Comparison of ENCODE assay signal across 1 cellular context in genomic region chr1:1021010-1021845, GRCh38.
TF ChIP-seq lines count a peak whose summit lies in the region.

No MANE protein-coding gene starts in this region.

TF ChIP-seq in HEK293, 187 proteins besides CTCF, POLR2A, EP300 and RAD21 (continued from another document and continues in another):
- TF ChIP-seq ZNF449 (tag by site-specific recombination; IDR thresholded peaks at IDR 0.05) = 0 out of 2 replicates have a peak, but pooled peaks have one; percentile 33
- TF ChIP-seq ZNF596 (tag by site-specific recombination; IDR thresholded peaks at IDR 0.05) = no peak
- TF ChIP-seq IKZF3 (tag by site-specific recombination; IDR thresholded peaks at IDR 0.05) = peak; percentile 97
- no peak for TF ChIP-seq MEIS1 (CRISPR knock-in tag; IDR thresholded peaks at IDR 0.05; ENCODE audit: borderline replicate concordance)
- TF ChIP-seq SP3 (tag by site-specific recombination; IDR thresholded peaks at IDR 0.05) = no peak; the same call in 1 of the 2 replicates
- TF ChIP-seq ZNF398 (tag by site-specific recombination; IDR thresholded peaks at IDR 0.05) = peak; percentile 87
- TF ChIP-seq ZNF16 (tag by site-specific recombination; IDR thresholded peaks at IDR 0.05; ENCODE audit: low read depth) = no peak
- no peak for TF ChIP-seq ZBTB26 (tag by site-specific recombination; optimal IDR thresholded peaks at IDR 0.05)
- TF ChIP-seq ZNF830 (tag by site-specific recombination; IDR thresholded peaks at IDR 0.05; ENCODE audit: low read depth) = no peak
- TF ChIP-seq ZNF664 (tag by site-specific recombination; IDR thresholded peaks at IDR 0.05) = no peak
- TF ChIP-seq ZNF24 (tag by site-specific recombination; IDR thresholded peaks at IDR 0.05) = no peak
- TF ChIP-seq TRIM28 (IDR thresholded peaks at IDR 0.05; ENCODE audit: borderline replicate concordance, low read length) = no peak
- no peak for TF ChIP-seq ZNF623 (tag by site-specific recombination; IDR thresholded peaks at IDR 0.05)
- TF ChIP-seq PRDM1 (tag by site-specific recombination; IDR thresholded peaks at IDR 0.05) = no peak
- no peak for TF ChIP-seq ZNF274 (IDR thresholded peaks at IDR 0.05; ENCODE audit: low read length)
- no peak for TF ChIP-seq ZNF274 (tag by site-specific recombination; IDR thresholded peaks at IDR 0.05; ENCODE audit: borderline replicate concordance)
- 0 out of 2 replicates have a peak, but pooled peaks have one; percentile 16 for TF ChIP-seq ZNF324 (tag by site-specific recombination; IDR thresholded peaks at IDR 0.05)
- TF ChIP-seq ZNF701 (tag by site-specific recombination; IDR thresholded peaks at IDR 0.05) = no peak
- TF ChIP-seq ZNF585B (tag by site-specific recombination; IDR thresholded peaks at IDR 0.05) = no peak
- TF ChIP-seq ZNF792 (tag by site-specific recombination; IDR thresholded peaks at IDR 0.05) = no peak
- TF ChIP-seq ZNF776 (tag by site-specific recombination; IDR thresholded peaks at IDR 0.05; ENCODE audit: borderline replicate concordance) = no peak
- no peak for TF ChIP-seq ZNF302 (tag by site-specific recombination; IDR thresholded peaks at IDR 0.05; ENCODE audit: low read depth)
- no peak for TF ChIP-seq ZSCAN4 (tag by site-specific recombination; IDR thresholded peaks at IDR 0.05)
- peak; percentile 50; the same call in 1 of the 2 replicates for TF ChIP-seq ZBTB8A (tag by site-specific recombination; IDR thresholded peaks at IDR 0.05)
- no peak for TF ChIP-seq ZNF292 (tag by site-specific recombination; IDR thresholded peaks at IDR 0.05; ENCODE audit: borderline replicate concordance, low read depth)
- TF ChIP-seq ZNF146 (tag by site-specific recombination; IDR thresholded peaks at IDR 0.05) = no peak
- 0 out of 2 replicates have a peak, but pooled peaks have one; percentile 29 for TF ChIP-seq SP2 (tag by site-specific recombination; IDR thresholded peaks at IDR 0.05)
- no peak for TF ChIP-seq ZBTB1 (tag by site-specific recombination; IDR thresholded peaks at IDR 0.05)
- no peak for TF ChIP-seq ZNF202 (tag by site-specific recombination; IDR thresholded peaks at IDR 0.05; ENCODE audit: borderline replicate concordance)
- 0 out of 2 replicates have a peak, but pooled peaks have one; percentile 16 for TF ChIP-seq EGR2 (tag by site-specific recombination; IDR thresholded peaks at IDR 0.05; ENCODE audit: low read depth)
- TF ChIP-seq HOXC10 (CRISPR knock-in tag; IDR thresholded peaks at IDR 0.05) = no peak
- no peak for TF ChIP-seq ZNF621 (tag by site-specific recombination; IDR thresholded peaks at IDR 0.05)
- no peak for TF ChIP-seq ZNF26 (tag by site-specific recombination; IDR thresholded peaks at IDR 0.05)
- TF ChIP-seq ZBTB10 (tag by site-specific recombination; IDR thresholded peaks at IDR 0.05) = peak; percentile 81
- peak; percentile 89 for TF ChIP-seq KLF10 (tag by site-specific recombination; IDR thresholded peaks at IDR 0.05)
- no peak for TF ChIP-seq ZBTB21 (tag by site-specific recombination; IDR thresholded peaks at IDR 0.05)
- peak; percentile 67 for TF ChIP-seq OSR2 (tag by site-specific recombination; IDR thresholded peaks at IDR 0.05)
- TF ChIP-seq PRDM10 (tag by site-specific recombination; IDR thresholded peaks at IDR 0.05) = peak; percentile 67
- no peak for TF ChIP-seq ZNF362 (tag by site-specific recombination; IDR thresholded peaks at IDR 0.05)
- peak; percentile 81 for TF ChIP-seq ZNF76 (tag by site-specific recombination; IDR thresholded peaks at IDR 0.05; ENCODE audit: borderline replicate concordance, low read depth)
- TF ChIP-seq ZNF629 (tag by site-specific recombination; IDR thresholded peaks at IDR 0.05) = no peak
- TF ChIP-seq SCRT2 (tag by site-specific recombination; IDR thresholded peaks at IDR 0.05) = no peak
- TF ChIP-seq ZNF354C (tag by site-specific recombination; IDR thresholded peaks at IDR 0.05; ENCODE audit: borderline replicate concordance, low read depth) = no peak
- no peak for TF ChIP-seq ZNF391 (tag by site-specific recombination; IDR thresholded peaks at IDR 0.05; ENCODE audit: borderline replicate concordance, low read depth)
- 0 out of 2 replicates have a peak, but pooled peaks have one; percentile 91 for TF ChIP-seq KLF7 (tag by site-specific recombination; IDR thresholded peaks at IDR 0.05; ENCODE audit: borderline replicate concordance)
- no peak for TF ChIP-seq ZNF114 (tag by site-specific recombination; IDR thresholded peaks at IDR 0.05)
- TF ChIP-seq ZBTB7A (tag by site-specific recombination; IDR thresholded peaks at IDR 0.05; ENCODE audit: low read depth) = no peak
- no peak for TF ChIP-seq RBAK (tag by site-specific recombination; IDR thresholded peaks at IDR 0.05)
- no peak for TF ChIP-seq ZNF510 (tag by site-specific recombination; IDR thresholded peaks at IDR 0.05; ENCODE audit: insufficient replicate concordance)
- TF ChIP-seq ZNF416 (tag by site-specific recombination; IDR thresholded peaks at IDR 0.05) = no peak
- TF ChIP-seq ZNF571 (tag by site-specific recombination; IDR thresholded peaks at IDR 0.05) = no peak
- TF ChIP-seq ZNF112 (tag by site-specific recombination; IDR thresholded peaks at IDR 0.05) = no peak
- no peak for TF ChIP-seq ZNF514 (tag by site-specific recombination; IDR thresholded peaks at IDR 0.05)
- no peak for TF ChIP-seq ZNF10 (tag by site-specific recombination; IDR thresholded peaks at IDR 0.05)
- TF ChIP-seq ZXDB (tag by site-specific recombination; IDR thresholded peaks at IDR 0.05) = peak; percentile 95
- TF ChIP-seq ZBTB48 (tag by site-specific recombination; IDR thresholded peaks at IDR 0.05) = no peak
- no peak for TF ChIP-seq GLI4 (tag by site-specific recombination; IDR thresholded peaks at IDR 0.05)
- peak; percentile 98 for TF ChIP-seq KLF1 (tag by site-specific recombination; IDR thresholded peaks at IDR 0.05)
